In genomic region chr15:35842631-35843030, GRCh38 we compare ENCODE assay signal across 21 cellular contexts.
DNase-seq lines count a peak whose midpoint lies in the region; ATAC-seq and TF ChIP-seq lines count a peak whose summit lies in the region.
"Had no signal": no experiment of that assay in that cellular context is flagged by ENCODE, and none has a peak within 500 bp of the region (broad histone marks: within the 10 kb centered on the region; RNA-seq: fewer than 3 reads in every experiment).

No MANE protein-coding gene starts in this region.

- H3K79me2 ChIP-seq in GM23338 (replicated peaks; ENCODE audit: insufficient read depth), result no peaks in the 10 kb centered on the region
- no peaks in the 10 kb centered on the region for H3K79me2 ChIP-seq in neural progenitor cell (ENCODE audit: low read depth)

- H4K20me1 ChIP-seq in GM23338 (replicated peaks; ENCODE audit: insufficient read depth) (no peaks in the 10 kb centered on the region), neural progenitor cell (ENCODE audit: low read depth) (no peaks in the 10 kb centered on the region)
- H4K20me1 ChIP-seq: BLaER1 had no signal

- no peak for TF ChIP-seq POLR2A in GM18505 (IDR thresholded peaks at IDR 0.05; ENCODE audit: borderline replicate concordance, extremely low read depth, insufficient read depth, insufficient read length)

- H3K36me3 ChIP-seq in GM23338 (ENCODE audit: insufficient read depth) (no peaks in the 10 kb centered on the region), neural progenitor cell (no peaks in the 10 kb centered on the region)
- H3K36me3 ChIP-seq in CD4-positive, alpha-beta memory T cell (ENCODE audit: insufficient read depth, low read length), result no peaks in the 10 kb centered on the region
- H3K36me3 ChIP-seq: BE2C, BLaER1 had no signal

- H3K27me3 ChIP-seq in GM23338 (ENCODE audit: insufficient read depth) (no peaks in the 10 kb centered on the region), neural progenitor cell (no peaks in the 10 kb centered on the region)
- no peaks in the 10 kb centered on the region for H3K27me3 ChIP-seq in CD4-positive, alpha-beta memory T cell (ENCODE audit: insufficient read depth, low read length)
- H3K27me3 ChIP-seq: BE2C, BLaER1 had no signal

- no peaks in the 10 kb centered on the region for H3K36me3 Mint-ChIP-seq in GM23338 (ENCODE audit: low read depth)
- no peaks in the 10 kb centered on the region for H3K36me3 Mint-ChIP-seq in nephron progenitor cell (ENCODE audit: low read depth)
- no peaks in the 10 kb centered on the region for H3K36me3 Mint-ChIP-seq in CD4-positive, alpha-beta memory T cell
- no peaks in the 10 kb centered on the region for H3K36me3 Mint-ChIP-seq in neural progenitor cell
- H3K36me3 Mint-ChIP-seq: CD14-positive monocyte; CD4-positive, CD25-positive, alpha-beta regulatory T cell; CD8-positive, alpha-beta T cell had no signal

- H3K27me3 Mint-ChIP-seq in GM23338 (ENCODE audit: insufficient read depth, low read depth, poor library complexity) (peaks cover 7% of the 10 kb centered on the region), nephron progenitor cell (ENCODE audit: low read depth, poor library complexity) (no peaks in the 10 kb centered on the region), neural progenitor cell (ENCODE audit: insufficient read depth, low read depth) (no peaks in the 10 kb centered on the region)
- H3K27me3 Mint-ChIP-seq in CD4-positive, alpha-beta memory T cell, result peaks cover 0 to 3% of the 10 kb centered on the region in 2 donors

- DNase-seq in GM23338 (ENCODE audit: low spot score), result no peak
- peak; percentile 35 for DNase-seq in SK-N-DZ (ENCODE audit: low spot score)
- DNase-seq in myocyte (ENCODE audit: low read depth), result peak; percentile 25
- DNase-seq in nephron progenitor cell, result no peak
- DNase-seq in CD4-positive, alpha-beta memory T cell, result no peak
- no peak for DNase-seq in ecto neural progenitor cell (ENCODE audit: low spot score)
- no peak for DNase-seq in neural progenitor cell (ENCODE audit: low spot score)
- DNase-seq: 8988T; ACHN; BE2C; C1 segment of cervical spinal cord; Caco-2; Calu3; CD4-positive, CD25-positive, alpha-beta regulatory T cell; CD8-positive, alpha-beta T cell; DMS79 treated with DMSO at 0.1 percent for 48 hours; GF-D8 had no signal

- H3K4me3 ChIP-seq in GM23338 (no peak overlapping the region), neural progenitor cell (no peak overlapping the region)
- no peak overlapping the region for H3K4me3 ChIP-seq in CD4-positive, alpha-beta memory T cell (ENCODE audit: low read length in 2 of 2)
- H3K4me3 ChIP-seq: BLaER1, GM12878 had no signal

- ATAC-seq in GM23338, result no peak
- no peak for ATAC-seq in GM18505 (IDR thresholded peaks at IDR 0.05; ENCODE audit: unreplicated experiment)
- ATAC-seq: CD8-positive, alpha-beta T cell; GM12878 had no signal

- no peak overlapping the region for H3K4me3 Mint-ChIP-seq in GM23338
- no peak overlapping the region for H3K4me3 Mint-ChIP-seq in nephron progenitor cell
- no peak overlapping the region for H3K4me3 Mint-ChIP-seq in CD4-positive, alpha-beta memory T cell
- H3K4me3 Mint-ChIP-seq in neural progenitor cell, result no peak overlapping the region
- H3K4me3 Mint-ChIP-seq: CD14-positive monocyte; CD4-positive, CD25-positive, alpha-beta regulatory T cell; CD8-positive, alpha-beta T cell had no signal

- H3K4me1 ChIP-seq in GM23338 (ENCODE audit: insufficient read depth), result peaks cover 10% of the 10 kb centered on the region; the same call in 1 of the 2 replicates
- H3K4me1 ChIP-seq in CD4-positive, alpha-beta memory T cell (ENCODE audit: insufficient read depth, low read length), result no peaks in the 10 kb centered on the region
- H3K4me1 ChIP-seq in neural progenitor cell, result peaks cover 11% of the 10 kb centered on the region
- H3K4me1 ChIP-seq: BLaER1, Caco-2 had no signal

- TF ChIP-seq CTCF in GM23338 (conservative IDR thresholded peaks at IDR 0.05; ENCODE audit: low read depth in 2 of 2) (no peak), nephron progenitor cell (IDR thresholded peaks at IDR 0.05) (no peak), neural progenitor cell (IDR thresholded peaks at IDR 0.05) (no peak)

- POLR2A ChIA-PET in CD4-positive, alpha-beta memory T cell (lab: Charles Lee; ENCODE audit: partially characterized antibody), result no interaction called here

- H3K9me3 ChIP-seq in CD4-positive, alpha-beta memory T cell (ENCODE audit: control insufficient read depth in 1 of 2, low read length in 2 of 2), result no peaks in the 10 kb centered on the region
- no peaks in the 10 kb centered on the region for H3K9me3 ChIP-seq in neural progenitor cell (ENCODE audit: low read depth)
- H3K9me3 ChIP-seq: BE2C, BLaER1, Caco-2 had no signal

- peaks cover 4% of the 10 kb centered on the region; the same call in 1 of the 2 replicates for H3K9me2 ChIP-seq in GM23338 (ENCODE audit: insufficient read depth)

- no peak overlapping the region for H3K27ac ChIP-seq in GM23338 (ENCODE audit: low read depth)
- no peak overlapping the region for H3K27ac ChIP-seq in CD4-positive, alpha-beta memory T cell (ENCODE audit: low read depth, low read length)
- no peak overlapping the region for H3K27ac ChIP-seq in neural progenitor cell
- H3K27ac ChIP-seq: BLaER1 had no signal

- H3K4me1 Mint-ChIP-seq in GM23338 (peaks cover 34% of the 10 kb centered on the region), nephron progenitor cell (peaks cover 46% of the 10 kb centered on the region), neural progenitor cell (peaks cover 10% of the 10 kb centered on the region)
- H3K4me1 Mint-ChIP-seq in CD4-positive, alpha-beta memory T cell, result no peaks in the 10 kb centered on the region
- H3K4me1 Mint-ChIP-seq: CD14-positive monocyte; CD4-positive, CD25-positive, alpha-beta regulatory T cell had no signal

- CTCF ChIA-PET in CD4-positive, alpha-beta memory T cell (lab: Charles Lee; ENCODE audit: partially characterized antibody), result no interaction called here

- H3K27ac Mint-ChIP-seq in GM23338, result no peak overlapping the region
- H3K27ac Mint-ChIP-seq in nephron progenitor cell, result peak overlapping the region; percentile 14
- no peak overlapping the region for H3K27ac Mint-ChIP-seq in CD4-positive, alpha-beta memory T cell
- no peak overlapping the region for H3K27ac Mint-ChIP-seq in neural progenitor cell
- H3K27ac Mint-ChIP-seq: CD14-positive monocyte; CD4-positive, CD25-positive, alpha-beta regulatory T cell; CD8-positive, alpha-beta T cell had no signal

- no peak overlapping the region for H3K4me2 ChIP-seq in GM23338
- H3K4me2 ChIP-seq in neural progenitor cell, result no peak overlapping the region
- H3K4me2 ChIP-seq: BLaER1 had no signal

- 0 out of 2 replicates have a peak overlapping the region, but pooled peaks have one; percentile 34 for H2AFZ ChIP-seq in GM23338
- no peak overlapping the region for H2AFZ ChIP-seq in neural progenitor cell (replicated peaks)

- no peaks in the 10 kb centered on the region for H3K9me3 Mint-ChIP-seq in GM23338
- no peaks in the 10 kb centered on the region for H3K9me3 Mint-ChIP-seq in nephron progenitor cell
- peaks cover 0 to 4% (median 0%) of the 10 kb centered on the region in 8 donors for H3K9me3 Mint-ChIP-seq in CD4-positive, alpha-beta memory T cell
- no peaks in the 10 kb centered on the region for H3K9me3 Mint-ChIP-seq in neural progenitor cell
- H3K9me3 Mint-ChIP-seq: CD8-positive, alpha-beta T cell had no signal

- no peak overlapping the region for H3K9ac ChIP-seq in neural progenitor cell
- H3K9ac ChIP-seq: BLaER1 had no signal

- H3F3A ChIP-seq in GM23338 (replicated peaks; ENCODE audit: low read depth) (no peaks in the 10 kb centered on the region), neural progenitor cell (ENCODE audit: low read depth) (no peaks in the 10 kb centered on the region)

- intact Hi-C loops in CD4-positive, alpha-beta memory T cell (cut with micrococcal nuclease), result no loop called here

Comparison
In these comparisons a context has a peak if more than half of its experiments do, and no peak if none do; other contexts are left out.
1. DNase-seq: peak in SK-N-DZ (single experiment) and myocyte (single experiment); none in GM23338 (single experiment), nephron progenitor cell (single experiment), CD4-positive, alpha-beta memory T cell (0 of 5), ecto neural progenitor cell (single experiment) and neural progenitor cell (single experiment).